Comparison of ENCODE assay signal across 8 cellular contexts in the genomic region with DNA sequence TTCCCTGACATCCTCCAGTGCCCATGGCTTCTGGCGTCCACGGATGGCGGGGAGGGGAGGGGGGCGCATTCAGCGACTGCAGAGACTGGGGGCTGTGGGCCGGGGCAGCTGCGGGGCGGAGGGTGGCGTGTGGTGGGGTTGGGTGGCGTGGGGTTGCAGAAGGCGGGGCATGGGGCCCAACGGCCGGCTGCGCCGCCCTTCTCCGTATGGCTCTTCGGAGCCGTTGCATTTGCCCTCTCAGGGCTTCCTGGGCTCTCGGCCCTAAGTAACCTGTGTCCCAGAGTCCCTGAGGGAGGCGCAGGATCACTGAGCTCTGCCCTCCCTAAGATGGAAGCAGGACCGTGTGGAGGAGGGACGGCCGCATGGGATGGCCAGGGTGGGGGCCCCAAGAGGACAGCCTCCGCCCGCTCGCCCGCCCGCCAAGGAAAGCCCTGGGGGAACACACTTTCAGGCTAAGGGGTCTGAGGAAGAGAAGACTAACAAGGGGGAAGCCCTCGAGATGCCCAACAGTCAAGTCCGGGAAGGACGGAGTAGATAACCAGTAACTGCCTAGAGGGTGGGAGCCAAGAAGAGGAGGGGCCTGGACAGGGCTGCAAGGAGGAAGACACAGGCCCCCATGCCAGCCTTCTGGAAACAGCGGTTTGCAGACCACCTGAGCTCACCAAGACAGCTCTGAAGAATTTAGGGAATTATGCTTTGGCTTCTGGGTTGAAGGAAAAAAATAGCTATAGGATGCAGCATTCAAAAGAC. TPM values are rescaled to one million over a fixed set of nuclear protein-coding genes. Genes with fewer than 3 reads are reported as not detected.
DNase-seq lines count a peak whose midpoint lies in the region; ATAC-seq and TF ChIP-seq lines count a peak whose summit lies in the region.

No MANE protein-coding gene starts in this region.

- peaks cover 13 to 33% (median 15%) of the 10 kb centered on the region in 5 donors for H3K27me3 Mint-ChIP-seq in naive thymus-derived CD8-positive, alpha-beta T cell

- CTCF ChIA-PET in Panc1 (lab: Charles Lee) = interaction anchor here (0.7 to 1.0 kb wide), 2 partner anchors 40 to 72 kb away, joined by 6 to 15 read pairs; no protein-coding TSS in a partner anchor

- H3K9me3 ChIP-seq in Panc1 (ENCODE audit: control insufficient read depth, insufficient read depth, low read depth, low read length) = no peaks in the 10 kb centered on the region

- no peaks in the 10 kb centered on the region for H3K27me3 ChIP-seq in Panc1 (ENCODE audit: control insufficient read depth, insufficient read depth, low read length)

- intact Hi-C loops in Panc1 (cut with micrococcal nuclease; ENCODE audit: unreplicated experiment) = no loop called here

- no peak for TF ChIP-seq CTCF in Panc1 (IDR thresholded peaks at IDR 0.05)

- POLR2A ChIA-PET in Panc1 (lab: Charles Lee) = interaction anchor here (0.5 to 1.2 kb wide), 4 partner anchors 15 to 81 kb away, joined by 3 to 4 read pairs (median 4); a partner anchor contains a TSS
- POLR2A ChIA-PET in naive thymus-derived CD8-positive, alpha-beta T cell (lab: Charles Lee) = interaction anchor here (0.5 kb wide), 1 partner anchor 93 kb away, joined by 3 read pairs; no protein-coding TSS in a partner anchor

- H3K4me3 ChIP-seq in Panc1 (ENCODE audit: low read depth in 2 of 2, low read length in 2 of 2) = peak overlapping the region; percentile 67 to 85

- peak overlapping the region in 1 of 10 donors; percentile 80 for H3K27ac Mint-ChIP-seq in naive thymus-derived CD8-positive, alpha-beta T cell

- BruUV-seq in Panc1 (replicated peaks; lab: Mats Ljungman, UMichigan) = TSS peak; percentile 81

- no peaks in the 10 kb centered on the region for H3K9me3 Mint-ChIP-seq in naive thymus-derived CD8-positive, alpha-beta T cell

- peaks cover 21% of the 10 kb centered on the region for H3K4me1 ChIP-seq in Panc1 (ENCODE audit: control insufficient read depth, insufficient read depth, low read length)

- H3K36me3 Mint-ChIP-seq in naive thymus-derived CD8-positive, alpha-beta T cell = peaks cover 0 to 17% (median under 1%) of the 10 kb centered on the region in 3 donors

- peak; percentile 84 for ATAC-seq in Panc1
- peak; percentile 19 to 57 for ATAC-seq in naive thymus-derived CD8-positive, alpha-beta T cell
- ATAC-seq in GM21390 (IDR thresholded peaks at IDR 0.05; ENCODE audit: unreplicated experiment) = no peak

- no peaks in the 10 kb centered on the region; the same call in none of the 2 replicates for H3K36me3 ChIP-seq in Panc1 (ENCODE audit: control insufficient read depth, insufficient read depth, low read length)

- peak overlapping the region; percentile 33 to 79 (median 66) for H3K4me3 Mint-ChIP-seq in naive thymus-derived CD8-positive, alpha-beta T cell

- H3K27ac ChIP-seq in Panc1 (ENCODE audit: low read length) (peak overlapping the region; percentile 90), epithelial cell of prostate (peak overlapping the region; percentile 99)

- in situ Hi-C loops in Panc1 (cut with HindIII; ENCODE audit: low pct_unique_long_range_greater_than_20kb, low sequenced_read_pairs) = no loop called here

- DNase-seq in DMS53 (lab: John Stamatoyannopoulos, UW) (peak; percentile 56), DMS53 treated with DMSO at 0.1 percent for 48 hours (lab: John Stamatoyannopoulos, UW; ENCODE audit: unreplicated experiment) (no peak), Panc1 (ENCODE audit: low read depth, low spot score) (no peak), epithelial cell of prostate (ENCODE audit: low read depth, low spot score) (no peak), NAMALWA (ENCODE audit: low spot score) (no peak), NCI-H1105 treated with DMSO at 0.1 percent for 48 hours (lab: John Stamatoyannopoulos, UW) (no peak)
- DNase-seq in naive thymus-derived CD8-positive, alpha-beta T cell = no peak

- H3K4me1 Mint-ChIP-seq in naive thymus-derived CD8-positive, alpha-beta T cell = peaks cover 7 to 23% (median 19%) of the 10 kb centered on the region in 4 donors

RNA-seq across cellular contexts. Expression of a gene that starts 9.2 kb away (rescaled TPM):
- 2.7 TPM for total RNA-seq in Panc1 (2021; ENCODE audit: unreplicated experiment)
- polyA plus RNA-seq in Panc1 (2012; ENCODE audit: insufficient read length) = 3.0 TPM
- total RNA-seq in naive thymus-derived CD8-positive, alpha-beta T cell = 1 to 10 TPM in 1 of 2 experiments, under 1 TPM in 1; 0.47 to 1.3 TPM
- under 1 TPM; 0.16 to 0.53 (median 0.32) TPM for polyA plus RNA-seq in naive thymus-derived CD8-positive, alpha-beta T cell

RNA-seq across cellular contexts. Expression of a gene that starts 24.2 kb away (rescaled TPM):
- total RNA-seq in Panc1 (2021; ENCODE audit: unreplicated experiment) = 40.2 TPM
- 30.9 TPM for polyA plus RNA-seq in Panc1 (2012; ENCODE audit: insufficient read length)
- total RNA-seq in naive thymus-derived CD8-positive, alpha-beta T cell = 100 to 1,000 TPM in 1 of 2 experiments, 10 to 100 TPM in 1; 92.9 to 103 TPM
- polyA plus RNA-seq in naive thymus-derived CD8-positive, alpha-beta T cell = 10 to 100 TPM in 2 of 3 donors, 1 to 10 TPM in 1; 8.6 to 14.5 (median 12.3) TPM

RNA-seq across cellular contexts. Expression of a gene that starts 40.7 kb away (rescaled TPM):
- 59.4 TPM for total RNA-seq in Panc1 (2021; ENCODE audit: unreplicated experiment)
- polyA plus RNA-seq in Panc1 (2012; ENCODE audit: insufficient read length) = 24.6 TPM
- total RNA-seq in naive thymus-derived CD8-positive, alpha-beta T cell = 10 to 100 TPM; 75.1 to 79.0 TPM
- polyA plus RNA-seq in naive thymus-derived CD8-positive, alpha-beta T cell = 10 to 100 TPM; 39.0 to 53.8 (median 40.1) TPM

RNA-seq across cellular contexts. Expression of a gene that starts 44.1 kb away (rescaled TPM):
- total RNA-seq in Panc1 (2021; ENCODE audit: unreplicated experiment) = 23.5 TPM
- 27.8 TPM for polyA plus RNA-seq in Panc1 (2012; ENCODE audit: insufficient read length)
- 10 to 100 TPM; 68.5 to 70.5 TPM for total RNA-seq in naive thymus-derived CD8-positive, alpha-beta T cell
- polyA plus RNA-seq in naive thymus-derived CD8-positive, alpha-beta T cell = 10 to 100 TPM; 31.7 to 55.5 (median 41.1) TPM

RNA-seq across cellular contexts. Expression of a gene that starts 57.1 kb away (rescaled TPM):
- total RNA-seq in Panc1 (2021; ENCODE audit: unreplicated experiment) = 0.46 TPM
- 0.17 TPM for polyA plus RNA-seq in Panc1 (2012; ENCODE audit: insufficient read length)
- total RNA-seq in naive thymus-derived CD8-positive, alpha-beta T cell = 1 to 10 TPM; 2.7 to 4.5 TPM
- polyA plus RNA-seq in naive thymus-derived CD8-positive, alpha-beta T cell = 1 to 10 TPM in 1 of 3 donors, under 1 TPM in 2; 0.25 to 1.1 (median 0.74) TPM
